Comparison of ENCODE assay signal across 1 cellular context in the genomic region with DNA sequence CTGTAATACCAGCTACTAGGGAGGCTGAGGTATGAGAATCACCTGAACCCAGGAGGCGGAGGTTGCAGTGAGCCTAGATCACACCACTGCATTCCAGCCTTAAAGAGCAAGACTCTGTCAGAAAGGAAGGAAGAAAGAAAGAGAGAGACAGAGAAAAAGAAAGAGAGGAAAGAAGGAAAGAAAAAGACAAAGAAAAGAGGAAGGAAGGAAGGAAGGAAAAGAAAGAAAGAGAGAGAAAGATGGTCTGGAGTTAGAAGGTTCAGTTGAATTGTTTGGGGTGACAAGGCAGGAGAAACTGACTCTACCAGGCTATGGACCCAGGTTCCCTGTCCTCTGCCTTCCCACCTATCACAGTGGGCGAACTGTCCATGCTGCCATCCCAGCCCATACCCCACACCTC.
TF ChIP-seq lines count a peak whose summit lies in the region.

No MANE protein-coding gene starts in this region.

TF ChIP-seq in GM12878, 131 proteins besides CTCF, POLR2A, EP300 and RAD21:
- 0 out of 2 replicates have a peak, but pooled peaks have one; percentile 12 for TF ChIP-seq IKZF1 (conservative IDR thresholded peaks at IDR 0.05)
- no peak for TF ChIP-seq CHD1 (IDR thresholded peaks at IDR 0.05; ENCODE audit: low read depth, low read length)
